ENCODE assay signal across 25 cellular contexts in the genomic region with DNA sequence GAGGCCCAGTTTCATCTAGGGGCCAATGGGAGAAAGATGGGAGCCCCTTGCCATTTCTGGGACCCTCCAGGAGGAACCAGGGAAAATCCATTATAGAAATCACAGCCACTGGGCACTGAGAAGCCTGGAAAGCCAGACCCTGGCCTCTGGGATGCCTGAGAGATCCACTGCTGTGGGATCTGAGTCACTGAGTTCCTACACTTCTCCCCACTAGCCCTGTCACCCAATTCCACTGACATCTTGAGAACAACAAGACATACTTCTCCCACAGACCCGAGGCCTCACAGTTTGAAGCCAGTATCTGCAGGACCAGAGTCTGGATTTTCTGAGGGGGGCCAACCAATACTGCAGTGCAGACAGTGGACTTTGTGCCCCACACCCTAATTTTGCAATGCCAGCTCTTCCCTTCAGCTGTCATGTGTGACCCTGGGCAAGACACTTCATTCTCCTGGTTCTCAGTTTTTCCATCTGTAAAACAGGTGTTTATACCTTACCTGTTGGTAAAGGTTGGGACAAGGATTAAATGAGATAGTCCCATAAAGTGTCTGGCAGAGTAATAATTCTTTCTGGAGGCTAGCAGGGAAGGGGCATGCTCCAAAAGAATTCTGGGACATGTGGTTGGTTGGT. TPM values are rescaled to one million over a fixed set of nuclear protein-coding genes. Genes with fewer than 3 reads are reported as not detected.
DNase-seq lines count a peak whose midpoint lies in the region; ATAC-seq and TF ChIP-seq lines count a peak whose summit lies in the region.
"Had no signal": no experiment of that assay in that cellular context is flagged by ENCODE, and none has a peak within 500 bp of the region (broad histone marks: within the 10 kb centered on the region; RNA-seq: fewer than 3 reads in every experiment).

No MANE protein-coding gene starts in this region.

- H3K36me3 ChIP-seq in GM23248 (ENCODE audit: low read depth) (0 out of 2 replicates have a peak, but pooled peaks cover 3% of the 10 kb centered on the region), adrenal gland (replicated peaks in 1 of 2) (no peaks in the 10 kb centered on the region)
- H3K36me3 ChIP-seq: cardiac muscle cell, ovary, Peyer's patch, SJCRH30, stomach, tibial nerve had no signal

- ATAC-seq in HG02870 (IDR thresholded peaks at IDR 0.05; ENCODE audit: unreplicated experiment), result no peak
- ATAC-seq in stimulated activated naive CD8-positive, alpha-beta T cell treated with anti-CD3 and anti-CD28 coated beads, Interleukin-15, Interleukin-2, amounts not matched to agents 100 U/mL and 50 U/mL, for 24 hours, result no peak
- ATAC-seq: activated naive CD8-positive, alpha-beta T cell treated with anti-CD3 and anti-CD28 coated beads, Interleukin-2, amount 50 U/mL, for 24 hours; right cardiac atrium had no signal

- H3K9me2 ChIP-seq in GM23248 (ENCODE audit: insufficient read depth), result no peaks in the 10 kb centered on the region

- H3K9me3 Mint-ChIP-seq in immature natural killer cell (no peaks in the 10 kb centered on the region), osteocyte (ENCODE audit: unreplicated experiment) (no peaks in the 10 kb centered on the region)
- H3K9me3 Mint-ChIP-seq: activated CD4-positive, alpha-beta memory T cell treated with anti-CD3 and anti-CD28 coated beads, Interleukin-2, amount 10 ng/mL, durations not matched to agents 7 days and 5 days; activated naive CD8-positive, alpha-beta T cell treated with anti-CD3 and anti-CD28 coated beads, Interleukin-2, amount 50 U/mL, for 24 hours; dendritic cell treated with granulocyte-macrophage colony-stimulating factor and Interleukin-4, amounts not matched to agents 40 ng/mL and 50 ng/mL, for 4 days had no signal

- H3K27me3 Mint-ChIP-seq in immature natural killer cell (ENCODE audit: low read depth in 3 of 3), result peaks cover 2 to 9% (median 4%) of the 10 kb centered on the region in 3 donors
- H3K27me3 Mint-ChIP-seq in osteocyte (ENCODE audit: unreplicated experiment), result no peaks in the 10 kb centered on the region

- peak; percentile 64 for DNase-seq in GM23248
- DNase-seq in astrocyte of the hippocampus (ENCODE audit: low read depth, low spot score), result peak; percentile 61
- DNase-seq in immature natural killer cell, result no peak
- DNase-seq in osteocyte (ENCODE audit: extremely low spot score, unreplicated experiment), result no peak
- no peak for DNase-seq in adrenal gland
- DNase-seq in stimulated activated naive CD8-positive, alpha-beta T cell treated with anti-CD3 and anti-CD28 coated beads, Interleukin-15, Interleukin-2, amounts not matched to agents 100 U/mL and 50 U/mL, for 24 hours, result no peak
- DNase-seq in NCI-H187 (lab: John Stamatoyannopoulos, UW), result no peak
- DNase-seq: activated CD4-positive, alpha-beta memory T cell treated with anti-CD3 and anti-CD28 coated beads, Interleukin-2, amount 10 ng/mL, durations not matched to agents 7 days and 5 days; activated CD4-positive, CD25-positive, alpha-beta regulatory T cell treated with anti-CD3 and anti-CD28 coated beads, Interleukin-2, amount 50 U/mL, for 72 hours; activated effector memory CD4-positive, alpha-beta T cell treated with Interleukin-2 at 50 U/mL for 16 hours; activated naive CD8-positive, alpha-beta T cell treated with anti-CD3 and anti-CD28 coated beads, Interleukin-2, amount 50 U/mL, for 24 hours; MM.1S; NCI-H1417 treated with DMSO at 0.1 percent for 48 hours; NCI-H2171; NCI-H524; NK-92 treated with Interleukin-12 subunit alpha and Interleukin-12 subunit beta, amount 100 ng/mL, for 24 hours; ovary; Peyer's patch; SJCRH30; stomach had no signal

- H3K27ac Mint-ChIP-seq in immature natural killer cell (peak overlapping the region in 4 of 6 donors; percentile 9 to 48 (median 28)), osteocyte (ENCODE audit: unreplicated experiment) (peak overlapping the region; percentile 99)
- H3K27ac Mint-ChIP-seq: activated CD4-positive, alpha-beta memory T cell treated with anti-CD3 and anti-CD28 coated beads, Interleukin-2, amount 10 ng/mL, durations not matched to agents 7 days and 5 days; activated naive CD8-positive, alpha-beta T cell treated with anti-CD3 and anti-CD28 coated beads, Interleukin-2, amount 50 U/mL, for 24 hours; dendritic cell treated with granulocyte-macrophage colony-stimulating factor and Interleukin-4, amounts not matched to agents 40 ng/mL and 50 ng/mL, for 4 days had no signal

- H3K36me3 Mint-ChIP-seq in immature natural killer cell (no peaks in the 10 kb centered on the region), osteocyte (ENCODE audit: unreplicated experiment) (no peaks in the 10 kb centered on the region)

- no peak overlapping the region for H3K4me3 Mint-ChIP-seq in immature natural killer cell
- no peak overlapping the region for H3K4me3 Mint-ChIP-seq in osteocyte (ENCODE audit: unreplicated experiment)
- H3K4me3 Mint-ChIP-seq: activated CD4-positive, alpha-beta memory T cell treated with anti-CD3 and anti-CD28 coated beads, Interleukin-2, amount 10 ng/mL, durations not matched to agents 7 days and 5 days; activated naive CD8-positive, alpha-beta T cell treated with anti-CD3 and anti-CD28 coated beads, Interleukin-2, amount 50 U/mL, for 24 hours; dendritic cell treated with granulocyte-macrophage colony-stimulating factor and Interleukin-4, amounts not matched to agents 40 ng/mL and 50 ng/mL, for 4 days had no signal

- no peaks in the 10 kb centered on the region for H3K79me2 ChIP-seq in GM23248 (ENCODE audit: insufficient read depth)

- H3K4me3 ChIP-seq in GM23248 (no peak overlapping the region), adrenal gland (no peak overlapping the region)
- H3K4me3 ChIP-seq: cardiac muscle cell, ovary, Peyer's patch, SJCRH30, stomach, tibial nerve had no signal

- H4K20me1 ChIP-seq in GM23248 (ENCODE audit: insufficient read depth), result no peaks in the 10 kb centered on the region

- peaks cover 45 to 55% of the 10 kb centered on the region in 2 donors for H3K4me1 Mint-ChIP-seq in immature natural killer cell
- H3K4me1 Mint-ChIP-seq in osteocyte (ENCODE audit: unreplicated experiment), result peaks cover 91% of the 10 kb centered on the region

- in situ Hi-C loops in GM23248 (cut with MboI), result no loop called here

- H3K27ac ChIP-seq in GM23248, result peak overlapping the region; percentile 91
- no peak overlapping the region for H3K27ac ChIP-seq in adrenal gland
- H3K27ac ChIP-seq: cardiac muscle cell, ovary, Peyer's patch, SJCRH30 had no signal

- peaks cover 41% of the 10 kb centered on the region for H3F3A ChIP-seq in GM23248 (ENCODE audit: insufficient read depth)

- intact Hi-C loops in adrenal gland (cut with DNase I), result loop anchor here (5.0 to 10.0 kb wide), 2 partner anchors 57 to 70 kb away; no protein-coding TSS in a partner anchor

- H3K27me3 ChIP-seq in GM23248 (replicated peaks; ENCODE audit: insufficient read depth) (no peaks in the 10 kb centered on the region), adrenal gland (no peaks in the 10 kb centered on the region)
- H3K27me3 ChIP-seq: cardiac muscle cell, ovary, Peyer's patch, SJCRH30, tibial nerve had no signal

- TF ChIP-seq POLR2A in adrenal gland (IDR thresholded peaks at IDR 0.05), result no peak

- H3K4me1 ChIP-seq in GM23248 (ENCODE audit: insufficient read depth), result peaks cover 52% of the 10 kb centered on the region
- H3K4me1 ChIP-seq in adrenal gland (replicated peaks in 1 of 2), result peaks cover 11 to 44% of the 10 kb centered on the region in 2 donors

- no peak overlapping the region for H3K4me2 ChIP-seq in GM23248 (ENCODE audit: unreplicated experiment)

- H2AFZ ChIP-seq in GM23248, result no peak overlapping the region

- H3K9ac ChIP-seq in GM23248, result 0 out of 2 replicates have a peak overlapping the region, but pooled peaks have one; percentile 7

- H3K9me3 ChIP-seq in GM23248 (ENCODE audit: low read depth) (no peaks in the 10 kb centered on the region), adrenal gland (replicated peaks in 1 of 3) (no peaks in the 10 kb centered on the region)
- H3K9me3 ChIP-seq: ovary, Peyer's patch, SJCRH30, stomach, tibial nerve had no signal

- 57 to 71% methylated on average over 1 of the region's 1 CpG for WGBS in GM23248 (ENCODE audit: low coverage in 1 of 2, low lambda C conversion rate in 2 of 2, missing lambda C conversion rate in 2 of 2), 2 experiments
- 67 to 100% (median 83%) methylated on average over 1 of the region's 1 CpG for WGBS in adrenal gland, 4 donors

- TF ChIP-seq CTCF in osteocyte (IDR thresholded peaks at IDR 0.05) (no peak), adrenal gland (IDR thresholded peaks at IDR 0.05) (no peak)

RNA-seq across cellular contexts. Expression of a gene that starts 46.5 kb away (rescaled TPM):
- 163 and 168 TPM in 2 replicates for total RNA-seq in GM23248 (2014; rRNA removed; shearing (Covaris generic))
- polyA plus RNA-seq in GM23248 (2016; fragmentation: Nextera tagmentation; extraction: Ambion mirVana) (81.4 and 83.7 TPM in 2 replicates), immature natural killer cell (100 to 1,000 TPM; 339 to 410 (median 385) TPM), adrenal gland (10 to 100 TPM; 17.7 to 29.8 (median 27.8) TPM)
- total RNA-seq in osteocyte (239 and 259 TPM in 2 replicates), adrenal gland (10 to 100 TPM; 33.5 to 79.3 (median 42.4) TPM)

Comparison
In these comparisons a context has a peak if more than half of its experiments do, and no peak if none do; other contexts are left out.
1. DNase-seq: peak in GM23248 (single experiment) and astrocyte of the hippocampus (single experiment); none in immature natural killer cell (0 of 3), osteocyte (single experiment), adrenal gland (0 of 7), stimulated activated naive CD8-positive, alpha-beta T cell treated with anti-CD3 and anti-CD28 coated beads, Interleukin-15, Interleukin-2, amounts not matched to agents 100 U/mL and 50 U/mL, for 24 hours (single experiment) and NCI-H187 (0 of 2).